ENCODE assay signal across 1 cellular context in the genomic region with DNA sequence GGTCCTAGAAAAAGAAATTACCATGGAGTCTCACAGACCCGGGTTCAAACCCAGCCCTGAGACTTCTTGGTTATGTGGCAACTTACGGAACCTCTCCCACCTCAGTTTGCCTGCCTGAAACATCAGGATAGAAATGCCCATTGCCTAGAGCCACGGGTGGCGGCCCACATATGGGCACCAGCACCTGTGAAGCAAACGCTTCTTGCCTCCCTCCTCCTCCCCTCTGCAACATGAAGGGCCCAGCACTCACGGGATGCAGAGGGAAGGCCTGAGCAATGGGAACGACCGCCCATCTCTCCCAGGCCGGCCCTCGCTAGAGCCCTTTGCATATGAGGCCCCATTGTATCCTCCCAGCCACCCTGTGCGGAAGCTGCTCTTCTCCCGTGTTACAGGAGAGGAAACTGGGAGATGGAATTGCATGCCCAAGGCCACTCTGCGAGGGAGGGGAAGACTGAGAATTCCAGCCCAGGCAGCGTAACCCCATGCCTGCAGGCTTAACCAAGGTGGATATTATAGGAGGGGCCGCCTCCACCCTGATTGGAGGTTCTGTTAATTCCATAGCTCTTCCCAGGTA.
TF ChIP-seq lines count a peak whose summit lies in the region.

No MANE protein-coding gene starts in this region.

TF ChIP-seq in GM12878, 131 proteins besides CTCF, POLR2A, EP300 and RAD21:
- TF ChIP-seq EGR1 (IDR thresholded peaks at IDR 0.05; ENCODE audit: borderline replicate concordance in 1 of 2, low read depth in 2 of 2, low read length in 2 of 2) (no peak), MEF2A (IDR thresholded peaks at IDR 0.05; ENCODE audit: insufficient read depth, low read depth, low read length) (no peak), YBX1 (IDR thresholded peaks at IDR 0.05) (no peak), SUPT20H (IDR thresholded peaks at IDR 0.05; ENCODE audit: borderline replicate concordance, control insufficient read depth, low read depth, low read length) (no peak), HCFC1 (IDR thresholded peaks at IDR 0.05; ENCODE audit: low read length) (no peak), FOXM1 (IDR thresholded peaks at IDR 0.05; ENCODE audit: low read depth, low read length) (no peak), KDM1A (IDR thresholded peaks at IDR 0.05; ENCODE audit: borderline replicate concordance) (no peak), BCL11A (IDR thresholded peaks at IDR 0.05; ENCODE audit: low read depth, low read length) (no peak), CBFB (IDR thresholded peaks at IDR 0.05; ENCODE audit: low read depth) (no peak), ZNF207 (IDR thresholded peaks at IDR 0.05; ENCODE audit: borderline replicate concordance) (no peak), SMARCA5 (IDR thresholded peaks at IDR 0.05) (no peak)
- TF ChIP-seq, protein P1, sequence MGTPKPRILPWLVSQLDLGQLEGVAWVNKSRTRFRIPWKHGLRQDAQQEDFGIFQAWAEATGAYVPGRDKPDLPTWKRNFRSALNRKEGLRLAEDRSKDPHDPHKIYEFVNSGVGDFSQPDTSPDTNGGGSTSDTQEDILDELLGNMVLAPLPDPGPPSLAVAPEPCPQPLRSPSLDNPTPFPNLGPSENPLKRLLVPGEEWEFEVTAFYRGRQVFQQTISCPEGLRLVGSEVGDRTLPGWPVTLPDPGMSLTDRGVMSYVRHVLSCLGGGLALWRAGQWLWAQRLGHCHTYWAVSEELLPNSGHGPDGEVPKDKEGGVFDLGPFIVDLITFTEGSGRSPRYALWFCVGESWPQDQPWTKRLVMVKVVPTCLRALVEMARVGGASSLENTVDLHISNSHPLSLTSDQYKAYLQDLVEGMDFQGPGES (IDR thresholded peaks at IDR 0.05) = no peak
- TF ChIP-seq, protein P2, sequence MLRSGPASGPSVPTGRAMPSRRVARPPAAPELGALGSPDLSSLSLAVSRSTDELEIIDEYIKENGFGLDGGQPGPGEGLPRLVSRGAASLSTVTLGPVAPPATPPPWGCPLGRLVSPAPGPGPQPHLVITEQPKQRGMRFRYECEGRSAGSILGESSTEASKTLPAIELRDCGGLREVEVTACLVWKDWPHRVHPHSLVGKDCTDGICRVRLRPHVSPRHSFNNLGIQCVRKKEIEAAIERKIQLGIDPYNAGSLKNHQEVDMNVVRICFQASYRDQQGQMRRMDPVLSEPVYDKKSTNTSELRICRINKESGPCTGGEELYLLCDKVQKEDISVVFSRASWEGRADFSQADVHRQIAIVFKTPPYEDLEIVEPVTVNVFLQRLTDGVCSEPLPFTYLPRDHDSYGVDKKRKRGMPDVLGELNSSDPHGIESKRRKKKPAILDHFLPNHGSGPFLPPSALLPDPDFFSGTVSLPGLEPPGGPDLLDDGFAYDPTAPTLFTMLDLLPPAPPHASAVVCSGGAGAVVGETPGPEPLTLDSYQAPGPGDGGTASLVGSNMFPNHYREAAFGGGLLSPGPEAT (IDR thresholded peaks at IDR 0.05; ENCODE audit: low read depth) = no peak
- TF ChIP-seq, protein P3, sequence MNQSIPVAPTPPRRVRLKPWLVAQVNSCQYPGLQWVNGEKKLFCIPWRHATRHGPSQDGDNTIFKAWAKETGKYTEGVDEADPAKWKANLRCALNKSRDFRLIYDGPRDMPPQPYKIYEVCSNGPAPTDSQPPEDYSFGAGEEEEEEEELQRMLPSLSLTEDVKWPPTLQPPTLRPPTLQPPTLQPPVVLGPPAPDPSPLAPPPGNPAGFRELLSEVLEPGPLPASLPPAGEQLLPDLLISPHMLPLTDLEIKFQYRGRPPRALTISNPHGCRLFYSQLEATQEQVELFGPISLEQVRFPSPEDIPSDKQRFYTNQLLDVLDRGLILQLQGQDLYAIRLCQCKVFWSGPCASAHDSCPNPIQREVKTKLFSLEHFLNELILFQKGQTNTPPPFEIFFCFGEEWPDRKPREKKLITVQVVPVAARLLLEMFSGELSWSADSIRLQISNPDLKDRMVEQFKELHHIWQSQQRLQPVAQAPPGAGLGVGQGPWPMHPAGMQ (IDR thresholded peaks at IDR 0.05; ENCODE audit: borderline replicate concordance) = no peak
- TF ChIP-seq, protein P4, sequence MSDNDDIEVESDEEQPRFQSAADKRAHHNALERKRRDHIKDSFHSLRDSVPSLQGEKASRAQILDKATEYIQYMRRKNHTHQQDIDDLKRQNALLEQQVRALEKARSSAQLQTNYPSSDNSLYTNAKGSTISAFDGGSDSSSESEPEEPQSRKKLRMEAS (IDR thresholded peaks at IDR 0.05; ENCODE audit: low read depth, low read length) = no peak
- TF ChIP-seq, protein P5, sequence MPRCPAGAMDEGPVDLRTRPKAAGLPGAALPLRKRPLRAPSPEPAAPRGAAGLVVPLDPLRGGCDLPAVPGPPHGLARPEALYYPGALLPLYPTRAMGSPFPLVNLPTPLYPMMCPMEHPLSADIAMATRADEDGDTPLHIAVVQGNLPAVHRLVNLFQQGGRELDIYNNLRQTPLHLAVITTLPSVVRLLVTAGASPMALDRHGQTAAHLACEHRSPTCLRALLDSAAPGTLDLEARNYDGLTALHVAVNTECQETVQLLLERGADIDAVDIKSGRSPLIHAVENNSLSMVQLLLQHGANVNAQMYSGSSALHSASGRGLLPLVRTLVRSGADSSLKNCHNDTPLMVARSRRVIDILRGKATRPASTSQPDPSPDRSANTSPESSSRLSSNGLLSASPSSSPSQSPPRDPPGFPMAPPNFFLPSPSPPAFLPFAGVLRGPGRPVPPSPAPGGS (IDR thresholded peaks at IDR 0.05; ENCODE audit: borderline replicate concordance, insufficient read depth, low read depth, low read length, poor library complexity, severe bottlenecking) = no peak
- TF ChIP-seq, protein P6, sequence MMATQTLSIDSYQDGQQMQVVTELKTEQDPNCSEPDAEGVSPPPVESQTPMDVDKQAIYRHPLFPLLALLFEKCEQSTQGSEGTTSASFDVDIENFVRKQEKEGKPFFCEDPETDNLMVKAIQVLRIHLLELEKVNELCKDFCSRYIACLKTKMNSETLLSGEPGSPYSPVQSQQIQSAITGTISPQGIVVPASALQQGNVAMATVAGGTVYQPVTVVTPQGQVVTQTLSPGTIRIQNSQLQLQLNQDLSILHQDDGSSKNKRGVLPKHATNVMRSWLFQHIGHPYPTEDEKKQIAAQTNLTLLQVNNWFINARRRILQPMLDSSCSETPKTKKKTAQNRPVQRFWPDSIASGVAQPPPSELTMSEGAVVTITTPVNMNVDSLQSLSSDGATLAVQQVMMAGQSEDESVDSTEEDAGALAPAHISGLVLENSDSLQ (IDR thresholded peaks at IDR 0.05) = no peak
- TF ChIP-seq, protein P7, sequence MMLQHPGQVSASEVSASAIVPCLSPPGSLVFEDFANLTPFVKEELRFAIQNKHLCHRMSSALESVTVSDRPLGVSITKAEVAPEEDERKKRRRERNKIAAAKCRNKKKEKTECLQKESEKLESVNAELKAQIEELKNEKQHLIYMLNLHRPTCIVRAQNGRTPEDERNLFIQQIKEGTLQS (IDR thresholded peaks at IDR 0.05; ENCODE audit: borderline replicate concordance, extremely low read depth, low read depth, low read length) = no peak
